8 cellular contexts compared by ENCODE assay signal in genomic region chr9:89311346-89312153, GRCh38. TPM values are rescaled to one million over a fixed set of nuclear protein-coding genes. Genes with fewer than 3 reads are reported as not detected.
DNase-seq lines count a peak whose midpoint lies in the region; ATAC-seq and TF ChIP-seq lines count a peak whose summit lies in the region.

No MANE protein-coding gene starts in this region.

- H3K36me3 ChIP-seq in effector memory CD4-positive, alpha-beta T cell (ENCODE audit: control insufficient read depth, insufficient read depth, low read length), result no peaks in the 10 kb centered on the region
- H3K36me3 ChIP-seq in mucosa of rectum (ENCODE audit: control insufficient read depth in 2 of 2, insufficient read depth in 2 of 2, low read length in 2 of 2), result no peaks in the 10 kb centered on the region

- peak; percentile 1 for ATAC-seq in GM21529 (IDR thresholded peaks at IDR 0.05; ENCODE audit: unreplicated experiment)

- no peaks in the 10 kb centered on the region for H3K9me3 ChIP-seq in effector memory CD4-positive, alpha-beta T cell (ENCODE audit: control insufficient read depth, low read length)
- H3K9me3 ChIP-seq in mucosa of rectum (ENCODE audit: control insufficient read depth in 2 of 2, low read length in 2 of 2), result no peaks in the 10 kb centered on the region

- no peak for DNase-seq in AG09309 (ENCODE audit: low read depth)
- no peak for DNase-seq in effector memory CD4-positive, alpha-beta T cell
- no peak for DNase-seq in G401 (ENCODE audit: low spot score)
- DNase-seq in NCI-H526 treated with DMSO at 0.1 percent for 48 hours (lab: John Stamatoyannopoulos, UW), result no peak
- no peak for DNase-seq in GF-D8 (lab: John Stamatoyannopoulos, UW)

- H3K27me3 ChIP-seq in effector memory CD4-positive, alpha-beta T cell (replicated peaks; ENCODE audit: control insufficient read depth, insufficient read depth, low read length, poor library complexity, severe bottlenecking), result no peaks in the 10 kb centered on the region
- no peaks in the 10 kb centered on the region for H3K27me3 ChIP-seq in mucosa of rectum (ENCODE audit: control insufficient read depth in 2 of 2, insufficient read depth in 2 of 2, low read length in 2 of 2)

- H3K27ac ChIP-seq in effector memory CD4-positive, alpha-beta T cell (ENCODE audit: insufficient read depth, low read length, poor library complexity, severe bottlenecking), result peak overlapping the region; percentile 99
- H3K27ac ChIP-seq in mucosa of rectum (ENCODE audit: low read depth in 2 of 2, low read length in 2 of 2), result peak overlapping the region; percentile 66 to 100

- H3K4me3 ChIP-seq in AG09309 (ENCODE audit: control insufficient read depth, low read depth, low read length) (peak overlapping the region; percentile 58), mucosa of rectum (ENCODE audit: low read length in 2 of 2) (peak overlapping the region; percentile 74 to 90)
- peak overlapping the region; percentile 65 for H3K4me3 ChIP-seq in effector memory CD4-positive, alpha-beta T cell (ENCODE audit: insufficient read depth, low read depth, low read length, poor library complexity, severe bottlenecking)

- no peak for TF ChIP-seq CTCF in AG09309 (IDR thresholded peaks at IDR 0.05; ENCODE audit: control insufficient read depth, insufficient read depth, low read depth, low read length, missing control alignments)

- H3K9ac ChIP-seq in mucosa of rectum (ENCODE audit: low read depth in 1 of 2, low read length in 2 of 2), result peak overlapping the region; percentile 66 to 86

- in situ Hi-C loops in G401 (cut with HindIII; ENCODE audit: low sequenced_read_pairs), result no loop called here

- H3K4me1 ChIP-seq in effector memory CD4-positive, alpha-beta T cell (ENCODE audit: control insufficient read depth, insufficient read depth, low read length, poor library complexity, severe bottlenecking), result peaks cover 22% of the 10 kb centered on the region
- H3K4me1 ChIP-seq in mucosa of rectum (ENCODE audit: control insufficient read depth in 2 of 2, insufficient read depth in 2 of 2, low read length in 2 of 2), result peaks cover 10 to 20% of the 10 kb centered on the region in 2 donors

TF ChIP-seq in PFSK-1, 5 proteins besides CTCF, POLR2A, EP300 and RAD21:
- TF ChIP-seq POLR2AphosphoS5 (IDR thresholded peaks at IDR 0.05; ENCODE audit: low read depth, low read length), result no peak
- peak; percentile 27; the same call in 1 of the 2 replicates for TF ChIP-seq SIN3A (IDR thresholded peaks at IDR 0.05; ENCODE audit: borderline replicate concordance, insufficient read depth, low read length)
TF ChIP-seq in PFSK-1: peak in this region for 1.

RNA-seq across cellular contexts. Expression of gene CKS2, which starts 0.6 kb away (rescaled TPM):
- 142 TPM for polyA plus RNA-seq in PFSK-1 (2012; ENCODE audit: insufficient read length, low read depth)
- 547 and 653 TPM in 2 replicates for total RNA-seq in G401 (2014; rRNA removed; shearing (Covaris generic))

RNA-seq across cellular contexts. Expression of gene SECISBP2, which starts 6.8 kb away (rescaled TPM):
- 23.9 TPM for polyA plus RNA-seq in PFSK-1 (2012; ENCODE audit: insufficient read length, low read depth)
- 16.9 and 38.8 TPM in 2 replicates for total RNA-seq in G401 (2014; rRNA removed; shearing (Covaris generic))
